In the genomic region with DNA sequence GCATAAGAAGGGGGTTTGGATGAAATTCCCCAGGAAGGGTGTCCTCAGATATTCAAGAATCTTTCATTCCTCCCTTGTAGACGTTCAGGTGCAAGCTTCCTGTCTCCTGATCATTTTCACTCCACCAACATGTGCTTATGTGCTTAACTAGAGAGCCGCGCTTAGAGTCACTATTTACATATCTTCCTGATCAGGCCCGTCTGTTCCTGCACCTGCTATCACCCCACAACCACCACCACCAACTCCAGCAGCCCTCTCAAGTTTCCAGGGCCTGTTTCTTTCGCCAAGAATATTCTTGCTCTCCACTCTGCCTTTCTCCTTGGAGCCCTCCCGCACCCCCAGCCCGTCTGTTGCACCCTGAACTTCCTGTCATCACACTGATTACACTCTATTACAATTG, we compare ENCODE assay signal across 19 cellular contexts.
A peak's percentile ranks its signal among the peaks of the same experiment; 100 is the strongest.
DNase-seq lines count a peak whose midpoint lies in the region; ATAC-seq and TF ChIP-seq lines count a peak whose summit lies in the region.
"Had no signal": no experiment of that assay in that cellular context is flagged by ENCODE, and none has a peak within 500 bp of the region (broad histone marks: within the 10 kb centered on the region; RNA-seq: fewer than 3 reads in every experiment).

No MANE protein-coding gene starts in this region.

- DNase-seq in DMS79 treated with DMSO at 0.1 percent for 48 hours (lab: John Stamatoyannopoulos, UW) (peak; percentile 58), DMS79 (lab: John Stamatoyannopoulos, UW) (no peak), MM.1S (peak; percentile 40), OCI-LY7 (ENCODE audit: low spot score) (peak; percentile 85), neural progenitor cell (ENCODE audit: low spot score) (no peak)
- DNase-seq: 8988T; activated CD8-positive, alpha-beta T cell treated with anti-CD3 and anti-CD28 coated beads for 36 hours; activated effector memory CD4-positive, alpha-beta T cell treated with Interleukin-2 at 50 U/mL for 16 hours; aorta; left ventricle myocardium inferior; NCI-H69; stimulated activated naive CD8-positive, alpha-beta T cell treated with anti-CD3 and anti-CD28 coated beads, Interleukin-15, amount 100 ng/mL, for 72 hours had no signal

- H3K9me2 ChIP-seq in MM.1S (replicated peaks; ENCODE audit: insufficient read depth, low read length) (no peaks in the 10 kb centered on the region), OCI-LY7 (ENCODE audit: insufficient read depth, low read length) (no peaks in the 10 kb centered on the region)

- intact Hi-C loops in OCI-LY7 (cut with micrococcal nuclease; ENCODE audit: unreplicated experiment), result no loop called here

- TF ChIP-seq CTCF in MM.1S (IDR thresholded peaks at IDR 0.05; ENCODE audit: low read length) (no peak), OCI-LY7 (conservative IDR thresholded peaks at IDR 0.05; ENCODE audit: low read length) (no peak), neural progenitor cell (IDR thresholded peaks at IDR 0.05) (no peak)

- ATAC-seq in HG02571 (IDR thresholded peaks at IDR 0.05; ENCODE audit: unreplicated experiment) (no peak), GM19395 (IDR thresholded peaks at IDR 0.05; ENCODE audit: unreplicated experiment) (no peak), HG02884 (IDR thresholded peaks at IDR 0.05; ENCODE audit: unreplicated experiment) (no peak)
- ATAC-seq: activated CD8-positive, alpha-beta T cell treated with anti-CD3 and anti-CD28 coated beads for 36 hours; Right ventricle myocardium inferior; stimulated activated naive CD8-positive, alpha-beta T cell treated with anti-CD3 and anti-CD28 coated beads, Interleukin-15, amount 100 ng/mL, for 72 hours had no signal

- H3K9ac ChIP-seq in MM.1S (ENCODE audit: low read length) (no peak overlapping the region), neural progenitor cell (no peak overlapping the region)

- no peaks in the 10 kb centered on the region for H3K9me3 ChIP-seq in MM.1S (replicated peaks; ENCODE audit: insufficient read depth, low read length)
- H3K9me3 ChIP-seq in OCI-LY7 (ENCODE audit: low read length), result no peaks in the 10 kb centered on the region
- no peaks in the 10 kb centered on the region for H3K9me3 ChIP-seq in neural progenitor cell (ENCODE audit: low read depth)
- H3K9me3 ChIP-seq: esophagus muscularis mucosa, left ventricle myocardium inferior had no signal

- CTCF ChIA-PET in OCI-LY7 (lab: Charles Lee; ENCODE audit: unreplicated experiment), result no interaction called here

- H4K20me1 ChIP-seq in MM.1S (ENCODE audit: insufficient read depth, low read length) (no peaks in the 10 kb centered on the region), OCI-LY7 (ENCODE audit: insufficient read depth, low read length) (no peaks in the 10 kb centered on the region), neural progenitor cell (ENCODE audit: low read depth) (no peaks in the 10 kb centered on the region)

- no peaks in the 10 kb centered on the region for H3K36me3 ChIP-seq in MM.1S (replicated peaks; ENCODE audit: insufficient read depth, low read length)
- no peaks in the 10 kb centered on the region for H3K36me3 ChIP-seq in OCI-LY7 (ENCODE audit: insufficient read depth, low read length)
- H3K36me3 ChIP-seq in neural progenitor cell, result no peaks in the 10 kb centered on the region
- H3K36me3 ChIP-seq: esophagus muscularis mucosa, left ventricle myocardium inferior had no signal

- H3K36me3 Mint-ChIP-seq in neural progenitor cell, result no peaks in the 10 kb centered on the region
- H3K36me3 Mint-ChIP-seq: CD4-positive, alpha-beta memory T cell had no signal

- peaks cover 8% of the 10 kb centered on the region for H3K27me3 Mint-ChIP-seq in neural progenitor cell (ENCODE audit: insufficient read depth, low read depth)
- H3K27me3 Mint-ChIP-seq: CD4-positive, alpha-beta memory T cell had no signal

- peak overlapping the region; percentile 30; the same call in 1 of the 2 replicates for H2AFZ ChIP-seq in MM.1S (ENCODE audit: low read length)
- peak overlapping the region; percentile 47; the same call in 1 of the 2 replicates for H2AFZ ChIP-seq in OCI-LY7 (ENCODE audit: low read length)
- no peak overlapping the region for H2AFZ ChIP-seq in neural progenitor cell (replicated peaks)

- H3K27ac Mint-ChIP-seq in neural progenitor cell, result peak overlapping the region; percentile 11
- H3K27ac Mint-ChIP-seq: activated CD8-positive, alpha-beta T cell treated with anti-CD3 and anti-CD28 coated beads for 36 hours had no signal

- no TSS peak for BruUV-seq in OCI-LY7 (replicated peaks; lab: Mats Ljungman, UMichigan)

- no peak overlapping the region for H3K4me3 ChIP-seq in MM.1S (ENCODE audit: low read length)
- peak overlapping the region; percentile 18 for H3K4me3 ChIP-seq in OCI-LY7 (ENCODE audit: low read depth, low read length, poor library complexity, severe bottlenecking)
- no peak overlapping the region for H3K4me3 ChIP-seq in neural progenitor cell
- H3K4me3 ChIP-seq: coronary artery, esophagus muscularis mucosa, left ventricle myocardium inferior had no signal

- H3K4me1 Mint-ChIP-seq in neural progenitor cell, result peaks cover 7% of the 10 kb centered on the region

- H3K4me2 ChIP-seq in MM.1S (ENCODE audit: low read depth, low read length), result peak overlapping the region; percentile 2; the same call in 1 of the 2 replicates
- peak overlapping the region; percentile 58 for H3K4me2 ChIP-seq in OCI-LY7 (ENCODE audit: low read length)
- no peak overlapping the region for H3K4me2 ChIP-seq in neural progenitor cell

- no peak overlapping the region for H3K27ac ChIP-seq in MM.1S (ENCODE audit: low read length)
- peak overlapping the region; percentile 76 for H3K27ac ChIP-seq in OCI-LY7 (ENCODE audit: low read depth, low read length, poor library complexity, severe bottlenecking)
- no peak overlapping the region for H3K27ac ChIP-seq in neural progenitor cell
- H3K27ac ChIP-seq: coronary artery, esophagus muscularis mucosa, left ventricle myocardium inferior had no signal

- peaks cover 6% of the 10 kb centered on the region for H3F3A ChIP-seq in MM.1S (ENCODE audit: insufficient read depth, low read length)
- peaks cover 5% of the 10 kb centered on the region for H3F3A ChIP-seq in neural progenitor cell (ENCODE audit: low read depth)

- H3K27me3 ChIP-seq in MM.1S (replicated peaks; ENCODE audit: insufficient read depth, low read length), result no peaks in the 10 kb centered on the region
- H3K27me3 ChIP-seq in neural progenitor cell, result no peaks in the 10 kb centered on the region
- H3K27me3 ChIP-seq: esophagus muscularis mucosa had no signal

- POLR2A ChIA-PET in OCI-LY7 (lab: Charles Lee), result interaction anchor here (0.6 to 2.2 kb wide), 8 partner anchors 12 to 273 kb away, joined by 3 to 8 read pairs (median 3); no protein-coding TSS in a partner anchor

- H3K4me1 ChIP-seq in MM.1S (ENCODE audit: low read length) (peaks cover 6% of the 10 kb centered on the region; the same call in 1 of the 2 replicates), OCI-LY7 (ENCODE audit: insufficient read depth, low read length, poor library complexity, severe bottlenecking) (peaks cover 51% of the 10 kb centered on the region), neural progenitor cell (no peaks in the 10 kb centered on the region)

- H3K79me2 ChIP-seq in MM.1S (ENCODE audit: low read length) (no peaks in the 10 kb centered on the region), OCI-LY7 (ENCODE audit: insufficient read depth, low read depth, low read length) (no peaks in the 10 kb centered on the region), neural progenitor cell (ENCODE audit: low read depth) (no peaks in the 10 kb centered on the region)

- H3K9me3 Mint-ChIP-seq in neural progenitor cell, result no peaks in the 10 kb centered on the region

- H3K4me3 Mint-ChIP-seq in neural progenitor cell, result no peak overlapping the region
- H3K4me3 Mint-ChIP-seq: activated CD8-positive, alpha-beta T cell treated with anti-CD3 and anti-CD28 coated beads for 36 hours; CD4-positive, alpha-beta memory T cell; stimulated activated naive CD8-positive, alpha-beta T cell treated with anti-CD3 and anti-CD28 coated beads, Interleukin-15, amount 100 ng/mL, for 72 hours had no signal

Comparison
In these comparisons a context has a peak if more than half of its experiments do, and no peak if none do; other contexts are left out.
1. DNase-seq: peak in DMS79 treated with DMSO at 0.1 percent for 48 hours (single experiment), MM.1S (single experiment) and OCI-LY7 (single experiment); none in DMS79 (single experiment) and neural progenitor cell (single experiment).